ENCODE assay signal across 25 cellular contexts in the genomic region with DNA sequence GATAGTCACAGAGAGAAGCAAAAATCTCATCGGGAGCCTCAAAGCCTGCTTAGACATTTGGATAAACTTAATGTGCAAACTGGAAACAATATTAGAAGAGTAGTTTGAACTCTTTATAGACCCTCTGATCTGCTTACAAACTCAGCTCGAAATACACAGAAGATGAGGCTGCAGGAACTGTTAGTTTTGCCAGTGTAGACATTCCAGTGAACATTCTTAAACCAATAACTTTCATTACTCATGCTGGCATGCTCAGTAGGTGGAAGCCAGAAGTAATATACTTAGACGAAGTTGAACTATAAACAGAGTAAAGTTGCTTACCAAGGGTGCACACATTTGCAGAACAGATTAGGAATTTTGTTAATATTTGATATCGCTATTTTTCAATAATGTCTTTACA.
DNase-seq lines count a peak whose midpoint lies in the region; ATAC-seq, FAIRE-seq and TF ChIP-seq lines count a peak whose summit lies in the region.
"Had no signal": no experiment of that assay in that cellular context is flagged by ENCODE, and none has a peak within 500 bp of the region (broad histone marks: within the 10 kb centered on the region; RNA-seq: fewer than 3 reads in every experiment).

No MANE protein-coding gene starts in this region.

- TF ChIP-seq CTCF in fibroblast of lung (conservative IDR thresholded peaks at IDR 0.05 in 1 of 2, IDR thresholded peaks at IDR 0.05 in 1 of 2; ENCODE audit: low read depth in 1 of 2, low read length in 2 of 2) (no peak), CD14-positive monocyte (IDR thresholded peaks at IDR 0.05) (no peak)

- H3K9me3 Mint-ChIP-seq in CD14-positive monocyte, result peaks cover 0 to 6% (median 0%) of the 10 kb centered on the region in 7 donors
- no peaks in the 10 kb centered on the region for H3K9me3 Mint-ChIP-seq in activated CD4-positive, alpha-beta T cell treated with anti-CD3 and anti-CD28 coated beads, Interleukin-2, amount 10 ng/mL, durations not matched to agents 24 days and 14 days
- H3K9me3 Mint-ChIP-seq: activated T-helper 1 cell treated with anti-CD3 and anti-CD28 coated beads, Interleukin-12 subunit alpha, Interleukin-12 subunit beta, Interleukin-2, Interleukin-4 antibody, amounts not matched to agents 30 ng/mL and 10 ng/mL and 1 ng/mL, durations not matched to agents 14 hours and 24 hours and 36 hours had no signal

- H3K4me1 ChIP-seq in fibroblast of lung (ENCODE audit: control insufficient read depth, extremely low read depth, insufficient read depth, low read length), result no peaks in the 10 kb centered on the region
- H3K4me1 ChIP-seq: gastrocnemius medialis, transverse colon had no signal

- no peak overlapping the region for H3K4me3 Mint-ChIP-seq in CD14-positive monocyte
- H3K4me3 Mint-ChIP-seq in activated CD4-positive, alpha-beta T cell treated with anti-CD3 and anti-CD28 coated beads, Interleukin-2, amount 10 ng/mL, durations not matched to agents 24 days and 14 days, result no peak overlapping the region
- H3K4me3 Mint-ChIP-seq: activated T-helper 1 cell treated with anti-CD3 and anti-CD28 coated beads, Interleukin-12 subunit alpha, Interleukin-12 subunit beta, Interleukin-2, Interleukin-4 antibody, amounts not matched to agents 30 ng/mL and 10 ng/mL and 1 ng/mL, durations not matched to agents 14 hours and 24 hours and 36 hours; nephron had no signal

- no peak for FAIRE-seq in RCC 7860 (lab: Jason Lieb, UNC)

- H3K27ac ChIP-seq in fibroblast of lung (ENCODE audit: insufficient read depth, low read length), result no peak overlapping the region
- H3K27ac ChIP-seq: gastrocnemius medialis, hepatocyte, transverse colon, WERI-Rb-1 had no signal

- H3K27me3 Mint-ChIP-seq in CD14-positive monocyte (ENCODE audit: low read depth in 3 of 3), result peaks cover 0 to 2% (median 0%) of the 10 kb centered on the region in 3 donors
- no peaks in the 10 kb centered on the region for H3K27me3 Mint-ChIP-seq in activated CD4-positive, alpha-beta T cell treated with anti-CD3 and anti-CD28 coated beads, Interleukin-2, amount 10 ng/mL, durations not matched to agents 24 days and 14 days

- no peak overlapping the region for H3K4me3 ChIP-seq in fibroblast of lung (replicated peaks in 1 of 4; ENCODE audit: control extremely low read depth in 1 of 4, insufficient read depth in 1 of 4, low read depth in 3 of 4, low read length in 4 of 4)
- H3K4me3 ChIP-seq: gastrocnemius medialis, hepatocyte, transverse colon had no signal

- no peaks in the 10 kb centered on the region for H3K9me3 ChIP-seq in fibroblast of lung (ENCODE audit: control insufficient read depth, insufficient read depth, low read depth, low read length)
- H3K9me3 ChIP-seq: gastrocnemius medialis, transverse colon had no signal

- no peak overlapping the region for H3K27ac Mint-ChIP-seq in CD14-positive monocyte
- no peak overlapping the region for H3K27ac Mint-ChIP-seq in activated CD4-positive, alpha-beta T cell treated with anti-CD3 and anti-CD28 coated beads, Interleukin-2, amount 10 ng/mL, durations not matched to agents 24 days and 14 days
- H3K27ac Mint-ChIP-seq: activated T-helper 1 cell treated with anti-CD3 and anti-CD28 coated beads, Interleukin-12 subunit alpha, Interleukin-12 subunit beta, Interleukin-2, Interleukin-4 antibody, amounts not matched to agents 30 ng/mL and 10 ng/mL and 1 ng/mL, durations not matched to agents 14 hours and 24 hours and 36 hours; nephron had no signal

- H3K27me3 ChIP-seq in fibroblast of lung (ENCODE audit: control insufficient read depth, insufficient read depth, low read length), result no peaks in the 10 kb centered on the region
- H3K27me3 ChIP-seq: gastrocnemius medialis, hepatocyte, transverse colon had no signal

- ATAC-seq in SK-N-SH treated with all-trans-retinoic acid at 6 μM for 48 hours, result peak; percentile 94
- ATAC-seq: gastrocnemius medialis had no signal

- intact Hi-C loops in CD14-positive monocyte (cut with micrococcal nuclease), result no loop called here
- intact Hi-C loops in activated CD4-positive, alpha-beta T cell treated with anti-CD3 and anti-CD28 coated beads, Interleukin-2, amount 10 ng/mL, durations not matched to agents 24 days and 14 days (cut with micrococcal nuclease), result no loop called here

- H3K36me3 ChIP-seq in fibroblast of lung (ENCODE audit: control insufficient read depth, insufficient read depth, low read length), result no peaks in the 10 kb centered on the region
- H3K36me3 ChIP-seq: gastrocnemius medialis, transverse colon, WERI-Rb-1 had no signal

- H3K4me1 Mint-ChIP-seq in CD14-positive monocyte, result no peaks in the 10 kb centered on the region
- H3K4me1 Mint-ChIP-seq in activated CD4-positive, alpha-beta T cell treated with anti-CD3 and anti-CD28 coated beads, Interleukin-2, amount 10 ng/mL, durations not matched to agents 24 days and 14 days, result no peaks in the 10 kb centered on the region
- H3K4me1 Mint-ChIP-seq: nephron had no signal

- no peak overlapping the region for H3K9ac ChIP-seq in fibroblast of lung (ENCODE audit: insufficient read depth, low read length)

- H2AFZ ChIP-seq in fibroblast of lung (ENCODE audit: low read length), result peak overlapping the region; percentile 31
- H2AFZ ChIP-seq: hepatocyte had no signal

- no peaks in the 10 kb centered on the region for H3K36me3 Mint-ChIP-seq in CD14-positive monocyte
- H3K36me3 Mint-ChIP-seq in activated CD4-positive, alpha-beta T cell treated with anti-CD3 and anti-CD28 coated beads, Interleukin-2, amount 10 ng/mL, durations not matched to agents 24 days and 14 days (ENCODE audit: low read depth), result no peaks in the 10 kb centered on the region

- H3K79me2 ChIP-seq in fibroblast of lung (ENCODE audit: control insufficient read depth, insufficient read depth, low read length), result no peaks in the 10 kb centered on the region
- H3K79me2 ChIP-seq: hepatocyte had no signal

- no peak overlapping the region for H3K4me2 ChIP-seq in fibroblast of lung (ENCODE audit: extremely low read depth, insufficient read depth, low read length)
- H3K4me2 ChIP-seq: hepatocyte had no signal

- no peaks in the 10 kb centered on the region for H4K20me1 ChIP-seq in fibroblast of lung (ENCODE audit: control insufficient read depth, extremely low read depth, insufficient read depth, low read length)

- DNase-seq in EL (peak; percentile 43), fibroblast of lung (ENCODE audit: low read depth in 2 of 2) (peak in 1 of 2 donors; percentile 73), renal cortical epithelial cell (ENCODE audit: low read depth) (peak; percentile 26), RCC 7860 (ENCODE audit: low spot score) (no peak), CD14-positive monocyte (ENCODE audit: low spot score) (no peak), occipital lobe (lab: John Stamatoyannopoulos, UW) (no peak)
- DNase-seq in activated CD4-positive, alpha-beta T cell treated with anti-CD3 and anti-CD28 coated beads, Interleukin-2, amount 10 ng/mL, durations not matched to agents 24 days and 14 days, result no peak
- DNase-seq: activated CD4-positive, alpha-beta T cell treated with anti-CD3 and anti-CD28 coated beads, Interleukin-2, amount 50 U/mL, for 1 hour; activated naive CD4-positive, alpha-beta T cell treated with anti-CD3 and anti-CD28 coated beads, Interleukin-2, amount 50 U/mL, for 16 hours; aorta; DMS153; gastrocnemius medialis; GDM1; H7; NCI-H1092 treated with DMSO at 0.1 percent for 48 hours; NCI-H2029; NCI-H2227 treated with DMSO at 0.1 percent for 48 hours; NCI-H748 treated with DMSO at 0.1 percent for 48 hours; posterior cingulate gyrus; transverse colon; WERI-Rb-1 had no signal

TF ChIP-seq in SK-N-SH treated with all-trans-retinoic acid at 6 μM for 48 hours, 23 proteins besides CTCF, POLR2A, EP300 and RAD21:
- no peak for TF ChIP-seq PATZ1 (CRISPR knock-in tag; IDR thresholded peaks at IDR 0.05; ENCODE audit: borderline replicate concordance)
- no peak for TF ChIP-seq TOX (CRISPR knock-in tag; IDR thresholded peaks at IDR 0.05; ENCODE audit: borderline replicate concordance)
- no peak for TF ChIP-seq ZFP3 (CRISPR knock-in tag; IDR thresholded peaks at IDR 0.05)
- TF ChIP-seq TCF4 (CRISPR knock-in tag; IDR thresholded peaks at IDR 0.05; ENCODE audit: borderline replicate concordance), result no peak

Comparison
In these comparisons a context has a peak if more than half of its experiments do, and no peak if none do; other contexts are left out.
1. DNase-seq: peak in EL (single experiment) and renal cortical epithelial cell (single experiment); none in RCC 7860 (single experiment), CD14-positive monocyte (single experiment), activated CD4-positive, alpha-beta T cell treated with anti-CD3 and anti-CD28 coated beads, Interleukin-2, amount 10 ng/mL, durations not matched to agents 24 days and 14 days (single experiment) and occipital lobe (single experiment).